In the genomic region with DNA sequence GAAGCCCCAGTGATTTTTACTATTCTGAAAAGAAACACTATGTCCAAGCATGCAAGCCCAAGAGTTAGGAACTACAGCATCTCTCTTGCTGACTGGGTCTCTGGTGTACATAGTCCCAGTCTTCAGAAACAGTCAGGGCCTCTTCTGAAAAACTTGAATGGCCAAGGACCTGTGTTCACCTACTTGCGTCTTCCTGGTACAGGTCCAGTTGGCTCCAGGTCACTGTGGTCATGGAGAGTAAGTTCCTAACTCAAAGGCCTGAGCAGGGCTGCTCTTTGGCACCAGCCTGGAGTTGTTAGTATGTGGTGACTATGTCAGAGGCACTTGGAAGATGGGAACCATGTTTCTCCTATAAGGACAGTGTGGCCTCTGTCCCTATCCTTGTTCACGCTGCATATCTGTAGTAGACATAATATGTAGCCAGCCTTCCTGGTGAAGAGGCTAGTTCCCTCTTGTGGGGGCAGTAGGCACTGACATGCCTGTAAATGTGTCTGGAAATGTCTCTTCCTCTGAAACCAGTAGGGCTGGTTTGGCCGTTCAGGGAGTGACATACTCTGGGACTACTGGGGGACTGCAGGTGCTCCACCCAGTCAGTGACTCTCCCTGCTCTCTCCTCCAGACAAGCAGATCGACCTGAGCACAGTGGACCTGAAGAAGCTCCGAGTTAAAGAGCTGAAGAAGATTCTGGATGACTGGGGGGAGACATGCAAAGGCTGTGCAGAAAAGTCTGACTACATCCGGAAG, we compare ENCODE assay signal across 8 cellular contexts. TPM values are rescaled to one million over a fixed set of nuclear protein-coding genes. Genes with fewer than 3 reads are reported as not detected.
DNase-seq lines count a peak whose midpoint lies in the region; ATAC-seq and TF ChIP-seq lines count a peak whose summit lies in the region.

No MANE protein-coding gene starts in this region.

- peak in 1 of 7 experiments; percentile 47 for DNase-seq in CD8-positive, alpha-beta T cell
- no peak for DNase-seq in activated naive CD8-positive, alpha-beta T cell treated with anti-CD3 and anti-CD28 coated beads, Interleukin-2, amount 50 U/mL, for 24 hours
- DNase-seq in mesendoderm (peak; percentile 82), amygdala (lab: John Stamatoyannopoulos, UW) (no peak), AG20443 (ENCODE audit: low spot score) (no peak), NCI-H1092 (lab: John Stamatoyannopoulos, UW) (no peak)
- no peak for DNase-seq in effector CD4-positive, alpha-beta T cell

- no peak overlapping the region for H3K4ac ChIP-seq in mesendoderm (ENCODE audit: low read depth, low read length)

- no peak overlapping the region for H4K5ac ChIP-seq in mesendoderm (ENCODE audit: low read length)

- H3K4me3 ChIP-seq in CD8-positive, alpha-beta T cell (ENCODE audit: low read depth, low read length) = no peak overlapping the region
- H3K4me3 ChIP-seq in HUES64 (ENCODE audit: low read length) (peak overlapping the region; percentile 20; the same call in 1 of the 2 replicates), mesendoderm (ENCODE audit: low read length) (no peak overlapping the region)

- no peak overlapping the region for H3K56ac ChIP-seq in mesendoderm (ENCODE audit: low read length)

- no peak overlapping the region for H2BK120ac ChIP-seq in mesendoderm (ENCODE audit: low read depth, low read length)

- H2BK15ac ChIP-seq in mesendoderm (replicated peaks; ENCODE audit: low read depth) = no peak overlapping the region

- H3K79me1 ChIP-seq in mesendoderm (ENCODE audit: low read length) = peaks cover 29% of the 10 kb centered on the region

- intact Hi-C loops in CD8-positive, alpha-beta T cell (cut with DNase I, micrococcal nuclease) = loop anchor here (1.0 to 10.0 kb wide), 5 partner anchors 46 to 1154 kb away; a partner anchor contains a TSS

- 97% methylated on average over 6 of the region's 6 CpGs for WGBS in HUES64
- no CpG with 5 or more reads among the region's 6 CpGs for WGBS in mesendoderm (ENCODE audit: extremely low coverage, insufficient coverage, low lambda C conversion rate)

- no peaks in the 10 kb centered on the region for H3K9me3 ChIP-seq in CD8-positive, alpha-beta T cell (ENCODE audit: low read length)
- H3K9me3 ChIP-seq in HUES64 (ENCODE audit: insufficient read depth, low read depth, low read length) = peaks cover 6% of the 10 kb centered on the region; the same call in 1 of the 2 replicates

- no peak overlapping the region for H4K8ac ChIP-seq in mesendoderm (ENCODE audit: low read depth, low read length)

- H3K9me3 Mint-ChIP-seq in CD8-positive, alpha-beta T cell = no peaks in the 10 kb centered on the region
- H3K9me3 Mint-ChIP-seq in activated naive CD8-positive, alpha-beta T cell treated with anti-CD3 and anti-CD28 coated beads, Interleukin-2, amount 50 U/mL, for 24 hours = no peaks in the 10 kb centered on the region

- H2AK5ac ChIP-seq in mesendoderm (ENCODE audit: low read length) = no peak overlapping the region

- H3K4me2 ChIP-seq in mesendoderm (ENCODE audit: low read length) = no peak overlapping the region

- peaks cover 66% of the 10 kb centered on the region for H3K4me1 Mint-ChIP-seq in CD8-positive, alpha-beta T cell (ENCODE audit: low read depth)
- H3K4me1 Mint-ChIP-seq in activated naive CD8-positive, alpha-beta T cell treated with anti-CD3 and anti-CD28 coated beads, Interleukin-2, amount 50 U/mL, for 24 hours = peaks cover 69% of the 10 kb centered on the region

- peaks cover 58% of the 10 kb centered on the region for H3K4me1 ChIP-seq in CD8-positive, alpha-beta T cell (ENCODE audit: insufficient read depth, low read length)
- H3K4me1 ChIP-seq in HUES64 (ENCODE audit: insufficient read depth, low read length) (peaks cover 18% of the 10 kb centered on the region), mesendoderm (ENCODE audit: control insufficient read depth, low read depth, low read length) (peaks cover 11% of the 10 kb centered on the region)

- peaks cover 12% of the 10 kb centered on the region for H3K36me3 ChIP-seq in CD8-positive, alpha-beta T cell (ENCODE audit: insufficient read depth, low read length)
- H3K36me3 ChIP-seq in HUES64 (ENCODE audit: insufficient read depth, low read length) (peaks cover 58% of the 10 kb centered on the region), mesendoderm (ENCODE audit: control insufficient read depth, insufficient read depth, low read length) (peaks cover 14% of the 10 kb centered on the region)

- H3K27me3 Mint-ChIP-seq in CD8-positive, alpha-beta T cell (ENCODE audit: low read depth) = no peaks in the 10 kb centered on the region
- no peaks in the 10 kb centered on the region for H3K27me3 Mint-ChIP-seq in activated naive CD8-positive, alpha-beta T cell treated with anti-CD3 and anti-CD28 coated beads, Interleukin-2, amount 50 U/mL, for 24 hours

- peaks cover 50% of the 10 kb centered on the region for H3K79me2 ChIP-seq in mesendoderm (ENCODE audit: control insufficient read depth, insufficient read depth, low read length)

- no peak overlapping the region for H3K27ac ChIP-seq in CD8-positive, alpha-beta T cell (ENCODE audit: low read depth, low read length)
- H3K27ac ChIP-seq in HUES64 (ENCODE audit: low read depth, low read length) (peak overlapping the region; percentile 15; the same call in 1 of the 2 replicates), mesendoderm (ENCODE audit: low read depth, low read length) (no peak overlapping the region)

- no peak for TF ChIP-seq CTCF in CD8-positive, alpha-beta T cell (IDR thresholded peaks at IDR 0.05)

- H3K4me3 Mint-ChIP-seq in CD8-positive, alpha-beta T cell = no peak overlapping the region
- peak overlapping the region; percentile 98 for H3K4me3 Mint-ChIP-seq in activated naive CD8-positive, alpha-beta T cell treated with anti-CD3 and anti-CD28 coated beads, Interleukin-2, amount 50 U/mL, for 24 hours

- peaks cover 42% of the 10 kb centered on the region for H3K36me3 Mint-ChIP-seq in CD8-positive, alpha-beta T cell
- H3K36me3 Mint-ChIP-seq in activated naive CD8-positive, alpha-beta T cell treated with anti-CD3 and anti-CD28 coated beads, Interleukin-2, amount 50 U/mL, for 24 hours (ENCODE audit: low read depth) = peaks cover 47% of the 10 kb centered on the region

- POLR2A ChIA-PET in CD8-positive, alpha-beta T cell (lab: Charles Lee) = interaction anchor here (1.4 to 1.5 kb wide), 2 partner anchors 294 to 772 kb away, joined by 3 to 5 read pairs; no protein-coding TSS in a partner anchor

- no peaks in the 10 kb centered on the region for H3K27me3 ChIP-seq in CD8-positive, alpha-beta T cell (ENCODE audit: insufficient read depth, low read length)
- H3K27me3 ChIP-seq in HUES64 (ENCODE audit: insufficient read depth, low read length) (no peaks in the 10 kb centered on the region), mesendoderm (ENCODE audit: insufficient read depth, low read length, poor library complexity) (no peaks in the 10 kb centered on the region)

- H3K9ac ChIP-seq in HUES64 (ENCODE audit: low read depth, low read length) = no peak overlapping the region
- no peak overlapping the region for H3K9ac ChIP-seq in mesendoderm (ENCODE audit: low read length)

- CTCF ChIA-PET in CD8-positive, alpha-beta T cell (lab: Charles Lee) = interaction anchor here (0.8 to 3.8 kb wide), 17 partner anchors 8 to 822 kb away, joined by 3 to 31 read pairs (median 5); a partner anchor contains a TSS

- no peak overlapping the region for H2BK5ac ChIP-seq in mesendoderm (ENCODE audit: low read length)

- H3K23ac ChIP-seq in mesendoderm (ENCODE audit: low read length) = no peak overlapping the region

- no peak overlapping the region for H3K18ac ChIP-seq in mesendoderm (ENCODE audit: low read length)

- H3K27ac Mint-ChIP-seq in CD8-positive, alpha-beta T cell = peak overlapping the region; percentile 67
- H3K27ac Mint-ChIP-seq in activated naive CD8-positive, alpha-beta T cell treated with anti-CD3 and anti-CD28 coated beads, Interleukin-2, amount 50 U/mL, for 24 hours = no peak overlapping the region

- no peak for ATAC-seq in CD8-positive, alpha-beta T cell
- ATAC-seq in activated naive CD8-positive, alpha-beta T cell treated with anti-CD3 and anti-CD28 coated beads, Interleukin-2, amount 50 U/mL, for 24 hours = no peak

RNA-seq across cellular contexts. Expression of a gene that starts 2.6 kb away (rescaled TPM):
- total RNA-seq in CD8-positive, alpha-beta T cell = 10 to 100 TPM; 29.5 to 29.8 TPM
- 34.8 TPM for polyA plus RNA-seq in HUES64 (2013, experiment 1 of 2)
- 36.2 TPM for polyA plus RNA-seq in HUES64 (2013, experiment 2 of 2)
- 39.4 TPM for polyA plus RNA-seq in mesendoderm (2013, experiment 1 of 2)
- 38.7 TPM for polyA plus RNA-seq in mesendoderm (2013, experiment 2 of 2)

RNA-seq across cellular contexts. Expression of a gene that starts 3.4 kb away (rescaled TPM):
- 10 to 100 TPM; 32.2 to 35.0 TPM for total RNA-seq in CD8-positive, alpha-beta T cell
- polyA plus RNA-seq in HUES64 (2013, experiment 1 of 2) = 125 TPM
- polyA plus RNA-seq in HUES64 (2013, experiment 2 of 2) = 134 TPM
- polyA plus RNA-seq in mesendoderm (2013, experiment 1 of 2) = 202 TPM
- polyA plus RNA-seq in mesendoderm (2013, experiment 2 of 2) = 199 TPM
